In the genomic region with DNA sequence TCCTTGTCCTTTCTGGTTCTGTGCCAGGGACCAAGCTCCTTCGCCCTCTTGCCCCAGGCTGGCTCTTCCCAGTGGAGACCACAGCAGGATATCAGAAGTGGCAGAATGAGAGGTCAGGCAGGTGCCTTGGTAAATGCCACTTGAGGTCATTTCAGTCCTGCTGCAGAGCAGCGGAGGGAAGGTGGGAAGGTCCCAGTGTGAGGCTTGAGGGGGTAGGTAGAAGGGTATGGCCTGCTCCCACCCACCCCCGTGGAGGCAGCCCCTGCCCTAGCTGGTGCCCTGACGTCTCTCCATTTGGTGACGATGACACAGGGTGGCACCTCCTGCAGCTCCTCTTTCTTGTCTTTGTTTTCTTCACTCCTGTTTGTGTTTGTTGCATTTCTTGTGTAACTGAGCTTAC, we compare ENCODE assay signal across 21 cellular contexts.
DNase-seq lines count a peak whose midpoint lies in the region; ATAC-seq, FAIRE-seq and TF ChIP-seq lines count a peak whose summit lies in the region.
"Had no signal": no experiment of that assay in that cellular context is flagged by ENCODE, and none has a peak within 500 bp of the region (broad histone marks: within the 10 kb centered on the region; RNA-seq: fewer than 3 reads in every experiment).

No MANE protein-coding gene starts in this region.

- no peak overlapping the region for H3K23ac ChIP-seq in neuronal stem cell (ENCODE audit: low read depth, low read length, poor library complexity)

- H3K27me3 ChIP-seq in RWPE2 (ENCODE audit: insufficient read depth, poor library complexity, severe bottlenecking) (peaks cover 9% of the 10 kb centered on the region), neuronal stem cell (ENCODE audit: control insufficient read depth in 3 of 3, insufficient read depth in 3 of 3, low read depth in 1 of 3, low read length in 3 of 3) (no peaks in the 10 kb centered on the region)
- no peaks in the 10 kb centered on the region for H3K27me3 ChIP-seq in CD4-positive, alpha-beta memory T cell (ENCODE audit: insufficient read depth, low read length)

- H3K36me3 ChIP-seq in RWPE2 (ENCODE audit: low read depth) (no peaks in the 10 kb centered on the region), neuronal stem cell (replicated peaks in 1 of 2; ENCODE audit: control insufficient read depth in 2 of 2, insufficient read depth in 2 of 2, low read length in 2 of 2) (no peaks in the 10 kb centered on the region)
- no peaks in the 10 kb centered on the region for H3K36me3 ChIP-seq in CD4-positive, alpha-beta memory T cell (ENCODE audit: insufficient read depth, low read length)
- H3K36me3 ChIP-seq: HAP-1 had no signal

- H3K4ac ChIP-seq in neuronal stem cell (ENCODE audit: low read length), result no peak overlapping the region

- H3K9me3 ChIP-seq in RWPE2 (ENCODE audit: severe bottlenecking), result no peaks in the 10 kb centered on the region
- H3K9me3 ChIP-seq in neuronal stem cell (replicated peaks in 1 of 2; ENCODE audit: control insufficient read depth in 2 of 2, insufficient read depth in 1 of 2, low read depth in 1 of 2, low read length in 2 of 2), result peaks cover 0 to 4% of the 10 kb centered on the region in 2 donors
- H3K9me3 ChIP-seq in CD4-positive, alpha-beta memory T cell (ENCODE audit: control insufficient read depth in 1 of 2, low read length in 2 of 2), result no peaks in the 10 kb centered on the region
- H3K9me3 ChIP-seq: A549, HAP-1 had no signal

- FAIRE-seq in GM12892 (lab: Jason Lieb, UNC), result no peak
- FAIRE-seq: A549, G401.6, GM12891, HepG2 had no signal

- no peak for TF ChIP-seq CTCF in RWPE2 (IDR thresholded peaks at IDR 0.05; ENCODE audit: poor library complexity, severe bottlenecking)

- H2BK15ac ChIP-seq in neuronal stem cell (ENCODE audit: low read length), result no peak overlapping the region

- no peak overlapping the region for H2AFZ ChIP-seq in neuronal stem cell (ENCODE audit: low read length)

- H2BK12ac ChIP-seq in neuronal stem cell (ENCODE audit: low read length), result no peak overlapping the region

- no peak overlapping the region for H3K9ac ChIP-seq in neuronal stem cell (ENCODE audit: low read depth, low read length, poor library complexity)
- H3K9ac ChIP-seq: BLaER1 treated with 17β-estradiol and CSF1 and Interleukin-3, amounts not matched to agents 10 nM and 100 nM had no signal

- no peaks in the 10 kb centered on the region for H3K4me1 ChIP-seq in RWPE2 (ENCODE audit: insufficient read depth, poor library complexity, severe bottlenecking)
- peaks cover 0 to 5% of the 10 kb centered on the region in 2 donors for H3K4me1 ChIP-seq in neuronal stem cell (ENCODE audit: control insufficient read depth in 2 of 2, insufficient read depth in 1 of 2, low read depth in 1 of 2, low read length in 2 of 2)
- no peaks in the 10 kb centered on the region for H3K4me1 ChIP-seq in CD4-positive, alpha-beta memory T cell (ENCODE audit: insufficient read depth, low read length)
- H3K4me1 ChIP-seq: A549, HAP-1 had no signal

- no peak overlapping the region for H3K27ac ChIP-seq in RWPE2 (ENCODE audit: poor library complexity, severe bottlenecking)
- no peak overlapping the region for H3K27ac ChIP-seq in neuronal stem cell (replicated peaks; ENCODE audit: low read length)
- no peak overlapping the region for H3K27ac ChIP-seq in CD4-positive, alpha-beta memory T cell (ENCODE audit: low read depth, low read length)
- H3K27ac ChIP-seq: 22Rv1; A549; BLaER1 treated with 17β-estradiol and CSF1 and Interleukin-3, amounts not matched to agents 10 nM and 100 nM had no signal

- no peak overlapping the region for H3K4me2 ChIP-seq in neuronal stem cell (ENCODE audit: insufficient read depth, low read length, poor library complexity, severe bottlenecking)
- H3K4me2 ChIP-seq: A549 had no signal

- H3K4me1 Mint-ChIP-seq in activated naive CD4-positive, alpha-beta T cell treated with anti-CD3 and anti-CD28 coated beads, Interleukin-2, amount 10 ng/mL, durations not matched to agents 7 days and 5 days, result no peaks in the 10 kb centered on the region
- H3K4me1 Mint-ChIP-seq in activated naive CD4-positive, alpha-beta T cell treated with anti-CD3 and anti-CD28 coated beads for 36 hours (ENCODE audit: low read depth), result no peaks in the 10 kb centered on the region
- no peaks in the 10 kb centered on the region for H3K4me1 Mint-ChIP-seq in stimulated activated effector memory CD8-positive, alpha-beta T cell treated with anti-CD3 and anti-CD28 coated beads, Interleukin-12 subunit alpha, Interleukin-12 subunit beta, amount 100 ng/mL, for 72 hours
- no peaks in the 10 kb centered on the region for H3K4me1 Mint-ChIP-seq in CD4-positive, alpha-beta memory T cell
- H3K4me1 Mint-ChIP-seq: CD8-positive, alpha-beta memory T cell; IgD-negative memory B cell had no signal

- H3K27ac Mint-ChIP-seq in activated naive CD4-positive, alpha-beta T cell treated with anti-CD3 and anti-CD28 coated beads, Interleukin-2, amount 10 ng/mL, durations not matched to agents 7 days and 5 days, result no peak overlapping the region
- no peak overlapping the region for H3K27ac Mint-ChIP-seq in activated naive CD4-positive, alpha-beta T cell treated with anti-CD3 and anti-CD28 coated beads for 36 hours
- no peak overlapping the region for H3K27ac Mint-ChIP-seq in stimulated activated effector memory CD8-positive, alpha-beta T cell treated with anti-CD3 and anti-CD28 coated beads, Interleukin-12 subunit alpha, Interleukin-12 subunit beta, amount 100 ng/mL, for 72 hours
- H3K27ac Mint-ChIP-seq in CD4-positive, alpha-beta memory T cell, result no peak overlapping the region
- H3K27ac Mint-ChIP-seq: IgD-negative memory B cell had no signal

- H3K27me3 Mint-ChIP-seq in activated naive CD4-positive, alpha-beta T cell treated with anti-CD3 and anti-CD28 coated beads, Interleukin-2, amount 10 ng/mL, durations not matched to agents 7 days and 5 days, result peaks cover 9% of the 10 kb centered on the region
- peaks cover 3% of the 10 kb centered on the region for H3K27me3 Mint-ChIP-seq in activated naive CD4-positive, alpha-beta T cell treated with anti-CD3 and anti-CD28 coated beads for 36 hours (ENCODE audit: low read depth)
- peaks cover 1% of the 10 kb centered on the region in 2 donors for H3K27me3 Mint-ChIP-seq in CD4-positive, alpha-beta memory T cell
- H3K27me3 Mint-ChIP-seq: IgD-negative memory B cell had no signal

- no peak overlapping the region for H3K4me3 ChIP-seq in RWPE2 (ENCODE audit: severe bottlenecking)
- no peak overlapping the region for H3K4me3 ChIP-seq in neuronal stem cell (ENCODE audit: low read length in 2 of 2)
- no peak overlapping the region for H3K4me3 ChIP-seq in CD4-positive, alpha-beta memory T cell (ENCODE audit: low read length in 2 of 2)
- H3K4me3 ChIP-seq: A549; BLaER1 treated with 17β-estradiol and CSF1 and Interleukin-3, amounts not matched to agents 10 nM and 100 nM; HAP-1 had no signal

- intact Hi-C loops in activated naive CD4-positive, alpha-beta T cell treated with anti-CD3 and anti-CD28 coated beads for 36 hours (cut with micrococcal nuclease), result no loop called here
- intact Hi-C loops in CD4-positive, alpha-beta memory T cell (cut with micrococcal nuclease), result no loop called here

- no peak overlapping the region for H3K14ac ChIP-seq in neuronal stem cell (ENCODE audit: low read length)

- H3K4me3 Mint-ChIP-seq in activated naive CD4-positive, alpha-beta T cell treated with anti-CD3 and anti-CD28 coated beads, Interleukin-2, amount 10 ng/mL, durations not matched to agents 7 days and 5 days, result no peak overlapping the region
- no peak overlapping the region for H3K4me3 Mint-ChIP-seq in activated naive CD4-positive, alpha-beta T cell treated with anti-CD3 and anti-CD28 coated beads for 36 hours
- H3K4me3 Mint-ChIP-seq in stimulated activated effector memory CD8-positive, alpha-beta T cell treated with anti-CD3 and anti-CD28 coated beads, Interleukin-12 subunit alpha, Interleukin-12 subunit beta, amount 100 ng/mL, for 72 hours, result no peak overlapping the region
- H3K4me3 Mint-ChIP-seq in CD4-positive, alpha-beta memory T cell, result no peak overlapping the region
- H3K4me3 Mint-ChIP-seq: CD8-positive, alpha-beta memory T cell; IgD-negative memory B cell had no signal

- no peaks in the 10 kb centered on the region for H3K36me3 Mint-ChIP-seq in activated naive CD4-positive, alpha-beta T cell treated with anti-CD3 and anti-CD28 coated beads, Interleukin-2, amount 10 ng/mL, durations not matched to agents 7 days and 5 days
- H3K36me3 Mint-ChIP-seq in activated naive CD4-positive, alpha-beta T cell treated with anti-CD3 and anti-CD28 coated beads for 36 hours (ENCODE audit: low read depth), result no peaks in the 10 kb centered on the region
- no peaks in the 10 kb centered on the region for H3K36me3 Mint-ChIP-seq in stimulated activated effector memory CD8-positive, alpha-beta T cell treated with anti-CD3 and anti-CD28 coated beads, Interleukin-12 subunit alpha, Interleukin-12 subunit beta, amount 100 ng/mL, for 72 hours
- no peaks in the 10 kb centered on the region for H3K36me3 Mint-ChIP-seq in CD4-positive, alpha-beta memory T cell
- H3K36me3 Mint-ChIP-seq: IgD-negative memory B cell had no signal

- TF ChIP-seq POLR2A in GM12892 (IDR thresholded peaks at IDR 0.05; ENCODE audit: low read depth, low read length), result no peak

- no peaks in the 10 kb centered on the region for H3K79me1 ChIP-seq in neuronal stem cell (ENCODE audit: low read depth, low read length)

- H2AK5ac ChIP-seq in neuronal stem cell (ENCODE audit: low read depth, low read length), result no peak overlapping the region

- no peak overlapping the region for H4K8ac ChIP-seq in neuronal stem cell (ENCODE audit: low read depth, low read length)

- CTCF ChIA-PET in activated naive CD4-positive, alpha-beta T cell treated with anti-CD3 and anti-CD28 coated beads, Interleukin-2, amount 10 ng/mL, durations not matched to agents 7 days and 5 days (lab: Charles Lee), result no interaction called here
- CTCF ChIA-PET in activated naive CD4-positive, alpha-beta T cell treated with anti-CD3 and anti-CD28 coated beads for 36 hours (lab: Charles Lee), result no interaction called here
- CTCF ChIA-PET in CD4-positive, alpha-beta memory T cell (lab: Charles Lee; ENCODE audit: partially characterized antibody), result no interaction called here

- H4K91ac ChIP-seq in neuronal stem cell (ENCODE audit: low read depth, low read length, poor library complexity), result no peak overlapping the region

- H2BK5ac ChIP-seq in neuronal stem cell (ENCODE audit: low read length), result no peak overlapping the region

- no CpG with 5 or more reads among the region's 5 CpGs for WGBS in neuronal stem cell (ENCODE audit: extremely low coverage in 2 of 2, insufficient read length in 2 of 2, insufficient replicate concordance in 1 of 2), 2 donors

- peaks cover 14% of the 10 kb centered on the region for H3K9me3 Mint-ChIP-seq in activated naive CD4-positive, alpha-beta T cell treated with anti-CD3 and anti-CD28 coated beads, Interleukin-2, amount 10 ng/mL, durations not matched to agents 7 days and 5 days
- H3K9me3 Mint-ChIP-seq in activated naive CD4-positive, alpha-beta T cell treated with anti-CD3 and anti-CD28 coated beads for 36 hours, result peaks cover 7% of the 10 kb centered on the region
- H3K9me3 Mint-ChIP-seq in stimulated activated effector memory CD8-positive, alpha-beta T cell treated with anti-CD3 and anti-CD28 coated beads, Interleukin-12 subunit alpha, Interleukin-12 subunit beta, amount 100 ng/mL, for 72 hours, result peaks cover 6% of the 10 kb centered on the region
- peaks cover 0 to 14% (median 6%) of the 10 kb centered on the region in 8 donors for H3K9me3 Mint-ChIP-seq in CD4-positive, alpha-beta memory T cell

- H3K18ac ChIP-seq in neuronal stem cell (ENCODE audit: low read length), result no peak overlapping the region

- H2BK120ac ChIP-seq in neuronal stem cell (ENCODE audit: low read depth, low read length), result peak overlapping the region; percentile 35

- peak; percentile 5 for DNase-seq in activated naive CD4-positive, alpha-beta T cell treated with anti-CD3 and anti-CD28 coated beads, Interleukin-2, amount 10 ng/mL, durations not matched to agents 7 days and 5 days
- no peak for DNase-seq in activated naive CD4-positive, alpha-beta T cell treated with anti-CD3 and anti-CD28 coated beads for 36 hours
- DNase-seq in RWPE2 (ENCODE audit: low spot score) (peak; percentile 26), neuronal stem cell (ENCODE audit: low spot score) (no peak), GM12892 (ENCODE audit: insufficient read length) (no peak)
- no peak for DNase-seq in stimulated activated effector memory CD8-positive, alpha-beta T cell treated with anti-CD3 and anti-CD28 coated beads, Interleukin-12 subunit alpha, Interleukin-12 subunit beta, amount 100 ng/mL, for 72 hours (ENCODE audit: low spot score in 2 of 2)
- DNase-seq in activated T-cell treated with anti-CD3 and anti-CD28 coated beads, Interleukin-2, amount 50 U/mL, for 1 hour, result no peak
- no peak for DNase-seq in CD4-positive, alpha-beta memory T cell
- DNase-seq: COR-L47, DMS 273 treated with DMSO at 0.1 percent for 48 hours, DMS53, DND-41 had no signal

- ATAC-seq in RWPE2 (ENCODE audit: low read depth), result no peak
- ATAC-seq in stimulated activated effector memory CD8-positive, alpha-beta T cell treated with anti-CD3 and anti-CD28 coated beads, Interleukin-12 subunit alpha, Interleukin-12 subunit beta, amount 100 ng/mL, for 72 hours, result peak; percentile 9
- ATAC-seq: A549, HepG2 had no signal

- POLR2A ChIA-PET in CD4-positive, alpha-beta memory T cell (lab: Charles Lee; ENCODE audit: partially characterized antibody), result no interaction called here

Comparison
In these comparisons a context has a peak if more than half of its experiments do, and no peak if none do; other contexts are left out.
1. DNase-seq: peak in activated naive CD4-positive, alpha-beta T cell treated with anti-CD3 and anti-CD28 coated beads, Interleukin-2, amount 10 ng/mL, durations not matched to agents 7 days and 5 days (single experiment) and RWPE2 (single experiment); none in activated naive CD4-positive, alpha-beta T cell treated with anti-CD3 and anti-CD28 coated beads for 36 hours (single experiment), neuronal stem cell (single experiment), stimulated activated effector memory CD8-positive, alpha-beta T cell treated with anti-CD3 and anti-CD28 coated beads, Interleukin-12 subunit alpha, Interleukin-12 subunit beta, amount 100 ng/mL, for 72 hours (0 of 2), GM12892 (single experiment), activated T-cell treated with anti-CD3 and anti-CD28 coated beads, Interleukin-2, amount 50 U/mL, for 1 hour (single experiment) and CD4-positive, alpha-beta memory T cell (0 of 5).